In genomic region chr6:42740725-42741124, GRCh38 we compare ENCODE assay signal across 1 cellular context.
TF ChIP-seq lines count a peak whose summit lies in the region.

No MANE protein-coding gene starts in this region.

TF ChIP-seq in HepG2, 621 proteins besides CTCF, POLR2A, EP300 and RAD21 (continued from another document):
- TF ChIP-seq SMC3 (IDR thresholded peaks at IDR 0.05; ENCODE audit: low read length) (no peak), TFDP1 (CRISPR knock-in tag; IDR thresholded peaks at IDR 0.05; ENCODE audit: borderline replicate concordance) (no peak)
TF ChIP-seq in HepG2: peak in this region for 0.
